In the genomic region with DNA sequence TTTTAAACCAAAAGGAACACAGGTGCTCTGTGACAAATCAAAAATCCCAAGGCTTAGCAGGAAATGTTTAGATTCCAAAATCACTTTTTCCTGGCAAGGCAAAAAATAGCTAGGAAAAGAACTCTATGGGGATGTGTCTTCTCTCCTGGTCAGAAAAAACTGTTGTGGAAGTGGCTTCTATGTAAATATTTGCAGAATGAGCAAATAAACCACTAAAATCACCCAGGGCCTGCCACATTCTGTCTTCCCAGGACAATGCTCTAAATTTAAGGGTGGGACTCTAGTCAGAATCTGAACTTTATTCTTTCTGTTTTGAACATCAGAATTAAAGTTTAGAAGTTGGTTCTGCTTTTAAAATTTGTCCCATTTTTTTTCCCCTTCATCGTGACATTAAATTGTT, we compare ENCODE assay signal across 12 cellular contexts. TPM values are rescaled to one million over a fixed set of nuclear protein-coding genes. Genes with fewer than 3 reads are reported as not detected.
DNase-seq lines count a peak whose midpoint lies in the region; ATAC-seq and TF ChIP-seq lines count a peak whose summit lies in the region.
"Had no signal": no experiment of that assay in that cellular context is flagged by ENCODE, and none has a peak within 500 bp of the region (broad histone marks: within the 10 kb centered on the region; RNA-seq: fewer than 3 reads in every experiment).

No MANE protein-coding gene starts in this region.

- H3K9me3 Mint-ChIP-seq in type B pancreatic cell: peaks cover 9% of the 10 kb centered on the region
- H3K9me3 Mint-ChIP-seq: stimulated activated naive CD8-positive, alpha-beta T cell treated with anti-CD3 and anti-CD28 coated beads, Interleukin-15, Interleukin-2, amounts not matched to agents 100 ng/mL and 50 ng/mL, for 24 hours had no signal

- no peaks in the 10 kb centered on the region for H3K4me1 Mint-ChIP-seq in type B pancreatic cell (ENCODE audit: unreplicated experiment)

- H3K4me3 ChIP-seq in SJSA1 (no peak overlapping the region), gastroesophageal sphincter (no peak overlapping the region)

- TF ChIP-seq EP300 in gastroesophageal sphincter (IDR thresholded peaks at IDR 0.05): no peak

- H3K27ac ChIP-seq in SJSA1: peak overlapping the region; percentile 90
- peak overlapping the region in 3 of 4 donors; percentile 51 to 63 (median 55) for H3K27ac ChIP-seq in gastroesophageal sphincter
- H3K27ac ChIP-seq: foreskin keratinocyte had no signal

- H3K36me3 Mint-ChIP-seq in type B pancreatic cell: no peaks in the 10 kb centered on the region

- ATAC-seq in gastroesophageal sphincter: no peak

- no peaks in the 10 kb centered on the region for H3K36me3 ChIP-seq in SJSA1
- no peaks in the 10 kb centered on the region for H3K36me3 ChIP-seq in gastroesophageal sphincter

- H3K9me3 ChIP-seq in SJSA1 (replicated peaks) (peaks cover 3% of the 10 kb centered on the region; the same call in 1 of the 2 replicates), gastroesophageal sphincter (peaks cover 0 to 9% (median 0%) of the 10 kb centered on the region in 3 donors)

- H3K27me3 ChIP-seq in SJSA1 (replicated peaks) (no peaks in the 10 kb centered on the region), gastroesophageal sphincter (no peaks in the 10 kb centered on the region)
- H3K27me3 ChIP-seq: foreskin keratinocyte had no signal

- no peak for TF ChIP-seq POLR2A in gastroesophageal sphincter (IDR thresholded peaks at IDR 0.05)

- no peaks in the 10 kb centered on the region for H3K27me3 Mint-ChIP-seq in type B pancreatic cell

- WGBS in gastroesophageal sphincter (ENCODE audit: low coverage in 1 of 2), 2 donors: 33 to 45% methylated on average over 1 of the region's 1 CpG

- no peak overlapping the region for H3K4me3 Mint-ChIP-seq in type B pancreatic cell
- H3K4me3 Mint-ChIP-seq: stimulated activated naive CD8-positive, alpha-beta T cell treated with anti-CD3 and anti-CD28 coated beads, Interleukin-15, Interleukin-2, amounts not matched to agents 100 ng/mL and 50 ng/mL, for 24 hours had no signal

- H3K4me1 ChIP-seq in SJSA1 (replicated peaks): peaks cover 24% of the 10 kb centered on the region
- H3K4me1 ChIP-seq in gastroesophageal sphincter: peaks cover 0 to 25% (median 0%) of the 10 kb centered on the region in 3 donors

- DNase-seq in A172 (ENCODE audit: low spot score) (peak; percentile 13), HCEC 1CT (peak; percentile 20), SJSA1 (ENCODE audit: low read depth in 1 of 2, low spot score in 2 of 2) (peak; percentile 48 to 72), NCI-H2227 treated with DMSO at 0.1 percent for 48 hours (lab: John Stamatoyannopoulos, UW) (no peak), type B pancreatic cell (ENCODE audit: extremely low spot score, unreplicated experiment) (no peak)
- no peak for DNase-seq in activated CD4-positive, alpha-beta T cell treated with anti-CD3 and anti-CD28 coated beads for 4 hours
- no peak for DNase-seq in activated CD4-positive, alpha-beta T cell treated with anti-CD3 and anti-CD28 coated beads, Interleukin-2, amount 50 U/mL, for 4 hours
- DNase-seq: activated naive CD4-positive, alpha-beta T cell; Caco-2 had no signal

- TF ChIP-seq CTCF in gastroesophageal sphincter (IDR thresholded peaks at IDR 0.05): no peak
- no peak for TF ChIP-seq CTCF in type B pancreatic cell (conservative IDR thresholded peaks at IDR 0.05)

- no peak overlapping the region for H3K27ac Mint-ChIP-seq in type B pancreatic cell
- H3K27ac Mint-ChIP-seq: stimulated activated naive CD8-positive, alpha-beta T cell treated with anti-CD3 and anti-CD28 coated beads, Interleukin-15, Interleukin-2, amounts not matched to agents 100 ng/mL and 50 ng/mL, for 24 hours had no signal

RNA-seq across cellular contexts. Expression of a gene that starts 29.3 kb away (rescaled TPM):
- total RNA-seq in A172 (2014; rRNA removed; shearing (Covaris generic)): not detected in 2 replicates
- not detected in 2 replicates for total RNA-seq in SJSA1 (2014; rRNA removed; shearing (Covaris generic))
- not detected for total RNA-seq in gastroesophageal sphincter
- 0.17 TPM in 1 of 2 replicates, not detected in the other for total RNA-seq in type B pancreatic cell (ENCODE audit: low replicate concordance)
- total RNA-seq: foreskin keratinocyte had no signal

RNA-seq across cellular contexts. Expression of a gene that starts 54.1 kb away (rescaled TPM):
- total RNA-seq in A172 (2014; rRNA removed; shearing (Covaris generic)): 27.6 and 41.3 TPM in 2 replicates
- total RNA-seq in SJSA1 (2014; rRNA removed; shearing (Covaris generic)): 39.6 and 44.6 TPM in 2 replicates
- total RNA-seq in gastroesophageal sphincter (10 to 100 TPM; 65.0 to 95.9 (median 82.3) TPM), type B pancreatic cell (ENCODE audit: low replicate concordance) (67.7 and 78.5 TPM in 2 replicates)

RNA-seq across cellular contexts. Expression of a gene that starts 57.7 kb away (rescaled TPM):
- total RNA-seq in A172 (2014; rRNA removed; shearing (Covaris generic)): 6.0 and 8.5 TPM in 2 replicates
- total RNA-seq in SJSA1 (2014; rRNA removed; shearing (Covaris generic)): 11.4 and 18.6 TPM in 2 replicates
- 10 to 100 TPM; 18.7 to 34.6 (median 31.5) TPM for total RNA-seq in gastroesophageal sphincter
- 18.4 and 18.6 TPM in 2 replicates for total RNA-seq in type B pancreatic cell (ENCODE audit: low replicate concordance)

Comparison
In these comparisons a context has a peak if more than half of its experiments do, and no peak if none do; other contexts are left out.
1. DNase-seq: peak in A172 (single experiment), HCEC 1CT (single experiment) and SJSA1 (2 of 2); none in activated CD4-positive, alpha-beta T cell treated with anti-CD3 and anti-CD28 coated beads for 4 hours (0 of 2), NCI-H2227 treated with DMSO at 0.1 percent for 48 hours (single experiment), type B pancreatic cell (single experiment) and activated CD4-positive, alpha-beta T cell treated with anti-CD3 and anti-CD28 coated beads, Interleukin-2, amount 50 U/mL, for 4 hours (0 of 2).